9 cellular contexts compared by ENCODE assay signal in genomic region chr2:128347701-128348504, GRCh38. TPM values are rescaled to one million over a fixed set of nuclear protein-coding genes. Genes with fewer than 3 reads are reported as not detected.
DNase-seq lines count a peak whose midpoint lies in the region; ATAC-seq and TF ChIP-seq lines count a peak whose summit lies in the region.
"Had no signal": no experiment of that assay in that cellular context is flagged by ENCODE, and none has a peak within 500 bp of the region (broad histone marks: within the 10 kb centered on the region; RNA-seq: fewer than 3 reads in every experiment).

No MANE protein-coding gene starts in this region.

- H3K9me3 Mint-ChIP-seq in MCF 10A (ENCODE audit: unreplicated experiment) (peaks cover 7% of the 10 kb centered on the region), T-cell (peaks cover 5 to 18% (median 17%) of the 10 kb centered on the region in 3 donors)
- H3K9me3 Mint-ChIP-seq in stimulated activated naive CD8-positive, alpha-beta T cell treated with anti-CD3 and anti-CD28 coated beads, Interleukin-15, amount 100 ng/mL, for 72 hours, result peaks cover 9 to 12% of the 10 kb centered on the region in 2 donors

- no peak overlapping the region for H3K27ac Mint-ChIP-seq in MCF 10A (ENCODE audit: low read depth, unreplicated experiment)
- no peak overlapping the region for H3K27ac Mint-ChIP-seq in T-cell
- no peak overlapping the region for H3K27ac Mint-ChIP-seq in stimulated activated naive CD8-positive, alpha-beta T cell treated with anti-CD3 and anti-CD28 coated beads, Interleukin-15, amount 100 ng/mL, for 72 hours
- H3K27ac Mint-ChIP-seq: activated naive CD4-positive, alpha-beta T cell treated with anti-CD3 and anti-CD28 coated beads, Interleukin-2, amount 50 U/mL, for 24 hours had no signal

- no peak overlapping the region for H3K4me3 ChIP-seq in H7 (ENCODE audit: insufficient read depth, low read depth, low read length)

- no peak for ATAC-seq in T-cell (replicated peaks in 1 of 4)
- ATAC-seq in stimulated activated naive CD8-positive, alpha-beta T cell treated with anti-CD3 and anti-CD28 coated beads, Interleukin-15, amount 100 ng/mL, for 72 hours, result no peak
- ATAC-seq in HG02885 (IDR thresholded peaks at IDR 0.05; ENCODE audit: poor library complexity, unreplicated experiment), result no peak

- no peaks in the 10 kb centered on the region for H3K27me3 ChIP-seq in H7 (ENCODE audit: control insufficient read depth, insufficient read depth, low read length)

- no TSS peak for BruUV-seq in MCF 10A (replicated peaks; lab: Mats Ljungman, UMichigan)

- H3K36me3 Mint-ChIP-seq in MCF 10A (ENCODE audit: insufficient read depth, unreplicated experiment) (no peaks in the 10 kb centered on the region), T-cell (no peaks in the 10 kb centered on the region)

- DNase-seq in H7 (peak; percentile 70), MCF 10A (ENCODE audit: unreplicated experiment) (peak; percentile 51), inferior parietal cortex (ENCODE audit: extremely low spot score) (peak; percentile 59), T-cell (no peak)
- peak; percentile 10 for DNase-seq in stimulated activated CD8-positive, alpha-beta memory T cell treated with anti-CD3 and anti-CD28 coated beads, Interleukin-4, amount 100 ng/mL, for 48 hours
- no peak for DNase-seq in activated CD4-positive, CD25-positive, alpha-beta regulatory T cell treated with anti-CD3 and anti-CD28 coated beads, Interleukin-2, amount 50 U/mL, for 72 hours
- DNase-seq in stimulated activated naive CD8-positive, alpha-beta T cell treated with anti-CD3 and anti-CD28 coated beads, Interleukin-15, amount 100 ng/mL, for 72 hours, result no peak

- no peak for TF ChIP-seq CTCF in MCF 10A (IDR thresholded peaks at IDR 0.05; ENCODE audit: unreplicated experiment)

- intact Hi-C loops in MCF 10A (cut with micrococcal nuclease), result no loop called here

- no peak overlapping the region for H3K4me3 Mint-ChIP-seq in MCF 10A (ENCODE audit: unreplicated experiment)
- H3K4me3 Mint-ChIP-seq in T-cell, result no peak overlapping the region
- H3K4me3 Mint-ChIP-seq in stimulated activated naive CD8-positive, alpha-beta T cell treated with anti-CD3 and anti-CD28 coated beads, Interleukin-15, amount 100 ng/mL, for 72 hours, result no peak overlapping the region
- H3K4me3 Mint-ChIP-seq: activated naive CD4-positive, alpha-beta T cell treated with anti-CD3 and anti-CD28 coated beads, Interleukin-2, amount 50 U/mL, for 24 hours had no signal

- POLR2A ChIA-PET in MCF 10A (lab: Yijun Ruan, JAX), result interaction anchor here (0.6 to 0.9 kb wide), 3 partner anchors 16 to 32 kb away, joined by 3 read pairs; no protein-coding TSS in a partner anchor
- POLR2A ChIA-PET in T-cell (lab: Charles Lee), result no interaction called here

- no peaks in the 10 kb centered on the region for H3K36me3 ChIP-seq in H7 (replicated peaks; ENCODE audit: control insufficient read depth, insufficient read depth, low read length)

- H3K27me3 Mint-ChIP-seq in MCF 10A (ENCODE audit: insufficient read depth, unreplicated experiment) (no peaks in the 10 kb centered on the region), T-cell (peaks cover 0 to 3% of the 10 kb centered on the region in 2 donors)
- H3K27me3 Mint-ChIP-seq in stimulated activated naive CD8-positive, alpha-beta T cell treated with anti-CD3 and anti-CD28 coated beads, Interleukin-15, amount 100 ng/mL, for 72 hours, result no peaks in the 10 kb centered on the region

- H3K4me1 Mint-ChIP-seq in MCF 10A (ENCODE audit: insufficient read depth, unreplicated experiment), result peaks cover 6% of the 10 kb centered on the region
- no peaks in the 10 kb centered on the region for H3K4me1 Mint-ChIP-seq in T-cell
- H3K4me1 Mint-ChIP-seq in stimulated activated naive CD8-positive, alpha-beta T cell treated with anti-CD3 and anti-CD28 coated beads, Interleukin-15, amount 100 ng/mL, for 72 hours, result no peaks in the 10 kb centered on the region
- H3K4me1 Mint-ChIP-seq: activated naive CD4-positive, alpha-beta T cell treated with anti-CD3 and anti-CD28 coated beads, Interleukin-2, amount 50 U/mL, for 24 hours had no signal

- CTCF ChIA-PET in MCF 10A (lab: Yijun Ruan, JAX), result interaction anchor here (0.6 to 1.3 kb wide), 2 partner anchors 27 to 934 kb away, joined by 3 read pairs; no protein-coding TSS in a partner anchor
- CTCF ChIA-PET in T-cell (lab: Charles Lee), result no interaction called here

RNA-seq across cellular contexts. Expression of gene HS6ST1, which starts 29.2 kb away (rescaled TPM):
- total RNA-seq in H7 (2014; rRNA removed; shearing (Covaris generic)), result 76.3 and 102 TPM in 2 replicates
- total RNA-seq in MCF 10A (2022), result 9.6 and 11.4 TPM in 2 replicates
- 10 to 100 TPM in 3 of 5 donors, 1 to 10 TPM in 2; 7.6 to 15.6 (median 15.4) TPM for total RNA-seq in T-cell

Comparison
In these comparisons a context has a peak if more than half of its experiments do, and no peak if none do; other contexts are left out.
1. DNase-seq: peak in H7 (single experiment), MCF 10A (single experiment), inferior parietal cortex (single experiment) and stimulated activated CD8-positive, alpha-beta memory T cell treated with anti-CD3 and anti-CD28 coated beads, Interleukin-4, amount 100 ng/mL, for 48 hours (single experiment); none in T-cell (0 of 34), activated CD4-positive, CD25-positive, alpha-beta regulatory T cell treated with anti-CD3 and anti-CD28 coated beads, Interleukin-2, amount 50 U/mL, for 72 hours (single experiment) and stimulated activated naive CD8-positive, alpha-beta T cell treated with anti-CD3 and anti-CD28 coated beads, Interleukin-15, amount 100 ng/mL, for 72 hours (0 of 2).